In genomic region chr17:58301504-58302150, GRCh38 we compare ENCODE assay signal across 29 cellular contexts. TPM values are rescaled to one million over a fixed set of nuclear protein-coding genes. Genes with fewer than 3 reads are reported as not detected.
A peak's percentile ranks its signal among the peaks of the same experiment; 100 is the strongest.
DNase-seq lines count a peak whose midpoint lies in the region; ATAC-seq and TF ChIP-seq lines count a peak whose summit lies in the region.
"Had no signal": no experiment of that assay in that cellular context is flagged by ENCODE, and none has a peak within 500 bp of the region (broad histone marks: within the 10 kb centered on the region; RNA-seq: fewer than 3 reads in every experiment).

No MANE protein-coding gene starts in this region.

- ATAC-seq in left cardiac atrium (no peak), heart right ventricle (no peak)
- ATAC-seq: body of pancreas, foreskin keratinocyte, HCT116 had no signal

- H3K36me3 ChIP-seq in heart right ventricle (no peaks in the 10 kb centered on the region), colonic mucosa (no peaks in the 10 kb centered on the region)
- H3K36me3 ChIP-seq: esophagus squamous epithelium, SJCRH30, suprapubic skin had no signal

- DNase-seq in left cardiac atrium (peak; percentile 13), heart right ventricle (no peak), colonic mucosa (peak; percentile 15), mucosa of gallbladder (ENCODE audit: low spot score) (peak; percentile 4), LoVo (ENCODE audit: low spot score) (no peak), NCI-H1105 treated with DMSO at 0.1 percent for 48 hours (lab: John Stamatoyannopoulos, UW) (no peak)
- no peak for DNase-seq in activated CD4-positive, alpha-beta T cell treated with anti-CD3 and anti-CD28 coated beads, Interleukin-2, amount 50 U/mL, for 4 hours
- DNase-seq: ACHN; activated CD4-positive, alpha-beta T cell treated with anti-CD3 and anti-CD28 coated beads, Interleukin-2, amount 10 ng/mL, durations not matched to agents 24 days and 14 days; activated naive CD4-positive, alpha-beta T cell treated with anti-CD3 and anti-CD28 coated beads, Interleukin-2, amount 50 U/mL, for 16 hours; body of pancreas; CD8-positive, alpha-beta memory T cell; esophagus squamous epithelium; foreskin keratinocyte; IMR-90; NCI-H1694; NCI-H774; SJCRH30; stimulated activated naive CD4-positive, alpha-beta T cell; SW 1271; T-helper 9 cell had no signal

- intact Hi-C loops in left cardiac atrium (cut with DNase I), result no loop called here
- intact Hi-C loops in heart right ventricle (cut with DNase I), result loop anchor here in 2 of 10 donors (10.0 kb wide), 1 partner anchor 143 kb away; no protein-coding TSS in a partner anchor
- intact Hi-C loops in colonic mucosa (cut with DNase I), result no loop called here

- no peak overlapping the region for H3K27ac ChIP-seq in heart right ventricle
- H3K27ac ChIP-seq in colonic mucosa, result no peak overlapping the region
- H3K27ac ChIP-seq: body of pancreas, esophagus squamous epithelium, foreskin keratinocyte, SJCRH30, suprapubic skin had no signal

- H3K4me3 ChIP-seq in heart right ventricle, result no peak overlapping the region
- no peak overlapping the region for H3K4me3 ChIP-seq in colonic mucosa
- H3K4me3 ChIP-seq: body of pancreas, esophagus squamous epithelium, SJCRH30, smooth muscle cell, suprapubic skin had no signal

- H3K4me1 ChIP-seq in heart right ventricle (peaks cover 0 to 4% (median 0%) of the 10 kb centered on the region in 9 donors), colonic mucosa (no peaks in the 10 kb centered on the region)
- H3K4me1 ChIP-seq: body of pancreas, esophagus squamous epithelium, foreskin keratinocyte, SJCRH30, suprapubic skin had no signal

- TF ChIP-seq CTCF in heart right ventricle (IDR thresholded peaks at IDR 0.05) (no peak), colonic mucosa (IDR thresholded peaks at IDR 0.05) (no peak)

- peaks cover 0 to 16% (median 3%) of the 10 kb centered on the region in 11 donors for H3K9me3 ChIP-seq in heart right ventricle
- H3K9me3 ChIP-seq in colonic mucosa, result no peaks in the 10 kb centered on the region
- H3K9me3 ChIP-seq: body of pancreas, esophagus squamous epithelium, SJCRH30, suprapubic skin had no signal

- peaks cover 0 to 29% (median 0%) of the 10 kb centered on the region in 7 donors for H3K27me3 ChIP-seq in heart right ventricle
- no peaks in the 10 kb centered on the region for H3K27me3 ChIP-seq in colonic mucosa
- H3K27me3 ChIP-seq: body of pancreas, suprapubic skin had no signal

- no peak overlapping the region for H3K9ac ChIP-seq in colonic mucosa (ENCODE audit: low read depth in 2 of 2, low read length in 2 of 2)

- WGBS in heart right ventricle, 2 donors, result 79 to 80% methylated on average over 16 of the region's 16 CpGs

RNA-seq across cellular contexts. Expression of gene MPO, which starts 20.9 kb away (rescaled TPM):
- total RNA-seq in left cardiac atrium (under 1 TPM; 0.24 to 0.32 TPM), heart right ventricle (1 to 10 TPM in 1 of 10 donors, under 1 TPM in 7, not detected in 2; 0.08 to 2.5 (median 0.25) TPM), colonic mucosa (not detected), mucosa of gallbladder (0.06 TPM)
- under 1 TPM; 0.07 to 0.15 TPM for polyA plus RNA-seq in heart right ventricle
- total RNA-seq: activated CD4-positive, alpha-beta T cell treated with anti-CD3 and anti-CD28 coated beads, Interleukin-2, amount 10 ng/mL, durations not matched to agents 24 days and 14 days; activated T-helper 1 cell treated with anti-CD3 and anti-CD28 coated beads, Interleukin-12 subunit alpha, Interleukin-12 subunit beta, Interleukin-2, Interleukin-4 antibody, amounts not matched to agents 30 ng/mL and 10 ng/mL and 1 ng/mL, durations not matched to agents 14 hours and 24 hours and 36 hours; B cell; body of pancreas; CD8-positive, alpha-beta memory T cell; dermis microvascular lymphatic vessel endothelial cell; esophagus squamous epithelium; foreskin keratinocyte; IMR-90; LHCN-M2; smooth muscle cell; suprapubic skin had no signal
- polyA plus RNA-seq: CD8-positive, alpha-beta memory T cell; foreskin keratinocyte; IMR-90; neural cell had no signal

RNA-seq across cellular contexts. Expression of gene TSPOAP1, which starts 27.0 kb away (rescaled TPM):
- 1 to 10 TPM; 8.8 to 9.0 TPM for total RNA-seq in left cardiac atrium
- 10 to 100 TPM in 8 of 10 donors, 1 to 10 TPM in 2; 6.0 to 18.7 (median 12.4) TPM for total RNA-seq in heart right ventricle
- polyA plus RNA-seq in heart right ventricle, result 10 to 100 TPM in 1 of 2 donors, 1 to 10 TPM in 1; 1.6 to 35.6 TPM
- 1 to 10 TPM; 3.7 to 5.4 TPM for total RNA-seq in colonic mucosa
- 30.2 TPM for total RNA-seq in mucosa of gallbladder
- total RNA-seq: dermis microvascular lymphatic vessel endothelial cell had no signal

RNA-seq across cellular contexts. Expression of gene SUPT4H1, which starts 50.4 kb away (rescaled TPM):
- total RNA-seq in left cardiac atrium (10 to 100 TPM; 49.4 to 60.6 TPM), heart right ventricle (10 to 100 TPM; 49.0 to 73.4 (median 59.8) TPM), colonic mucosa (10 to 100 TPM; 68.7 to 75.3 TPM), mucosa of gallbladder (72.4 TPM)
- 10 to 100 TPM; 38.0 to 95.0 TPM for polyA plus RNA-seq in heart right ventricle

Comparison
In these comparisons a context has a peak if more than half of its experiments do, and no peak if none do; other contexts are left out.
1. DNase-seq: peak in left cardiac atrium (single experiment), colonic mucosa (single experiment) and mucosa of gallbladder (single experiment); none in heart right ventricle (0 of 2), activated CD4-positive, alpha-beta T cell treated with anti-CD3 and anti-CD28 coated beads, Interleukin-2, amount 50 U/mL, for 4 hours (0 of 2), LoVo (single experiment) and NCI-H1105 treated with DMSO at 0.1 percent for 48 hours (single experiment).